ENCODE assay signal across 25 cellular contexts in genomic region chr17:8623591-8623990, GRCh38. TPM values are rescaled to one million over a fixed set of nuclear protein-coding genes. Genes with fewer than 3 reads are reported as not detected.
DNase-seq lines count a peak whose midpoint lies in the region; ATAC-seq and TF ChIP-seq lines count a peak whose summit lies in the region.
"Had no signal": no experiment of that assay in that cellular context is flagged by ENCODE, and none has a peak within 500 bp of the region (broad histone marks: within the 10 kb centered on the region; RNA-seq: fewer than 3 reads in every experiment).

No MANE protein-coding gene starts in this region.

- H3K4me3 Mint-ChIP-seq in WTC11: no peak overlapping the region
- H3K4me3 Mint-ChIP-seq: activated naive CD4-positive, alpha-beta T cell treated with anti-CD3 and anti-CD28 coated beads for 36 hours; activated T-cell treated with anti-CD3 and anti-CD28 coated beads, Interleukin-2, amount 50 U/mL, for 4 hours; IgD-negative memory B cell; nephron; stimulated activated naive CD8-positive, alpha-beta T cell treated with anti-CD3 and anti-CD28 coated beads, Interleukin-15, Interleukin-2, amounts not matched to agents 100 ng/mL and 50 ng/mL, for 24 hours had no signal

- DNase-seq in AG09309 (ENCODE audit: low read depth): peak; percentile 25
- no peak for DNase-seq in WTC11 (ENCODE audit: low spot score)
- peak; percentile 40 for DNase-seq in fibroblast of pulmonary artery (ENCODE audit: low read depth)
- peak in 1 of 2 donors; percentile 30 for DNase-seq in trophoblast cell
- DNase-seq in iPS-NIHi11 (ENCODE audit: low spot score): no peak
- DNase-seq in right atrium auricular region (ENCODE audit: low spot score): no peak
- DNase-seq in OCI-M2 (lab: John Stamatoyannopoulos, UW; ENCODE audit: unreplicated experiment): no peak
- DNase-seq: activated CD8-positive, alpha-beta memory T cell treated with anti-CD3 and anti-CD28 coated beads for 24 hours; activated naive CD4-positive, alpha-beta T cell treated with anti-CD3 and anti-CD28 coated beads for 36 hours; activated T-cell treated with anti-CD3 and anti-CD28 coated beads, Interleukin-2, amount 50 U/mL, for 4 hours; dorsolateral prefrontal cortex; gastrocnemius medialis; left colon; mesendoderm; NCI-H69; psoas muscle; spleen; stimulated activated CD4-positive, alpha-beta T cell treated with anti-CD3 and anti-CD28 coated beads, Interleukin-4, amount 100 ng/mL, for 24 hours; upper lobe of right lung had no signal

- no peak overlapping the region for H2BK5ac ChIP-seq in trophoblast cell (ENCODE audit: low read depth, low read length, poor library complexity)

- H3K36me3 Mint-ChIP-seq in WTC11: peaks cover 37% of the 10 kb centered on the region
- H3K36me3 Mint-ChIP-seq: CD14-positive monocyte had no signal

- H3K4me3 ChIP-seq in AG09309 (ENCODE audit: control insufficient read depth, low read depth, low read length) (no peak overlapping the region), fibroblast of pulmonary artery (replicated peaks; ENCODE audit: low read depth, low read length) (no peak overlapping the region), trophoblast cell (ENCODE audit: low read depth, low read length) (no peak overlapping the region), right atrium auricular region (no peak overlapping the region)
- H3K4me3 ChIP-seq: A549, dorsolateral prefrontal cortex, gastrocnemius medialis, psoas muscle, spleen, upper lobe of right lung had no signal

- no peak overlapping the region for H3K14ac ChIP-seq in trophoblast cell (ENCODE audit: low read length)

- ATAC-seq in WTC11 (no peak), HG02852 (IDR thresholded peaks at IDR 0.05; ENCODE audit: unreplicated experiment) (no peak)
- ATAC-seq: A549; activated T-cell treated with anti-CD3 and anti-CD28 coated beads, Interleukin-2, amount 50 U/mL, for 4 hours; gastrocnemius medialis; left colon; psoas muscle; upper lobe of right lung had no signal

- H3K4me1 Mint-ChIP-seq in WTC11: peaks cover 45% of the 10 kb centered on the region

- peaks cover 17% of the 10 kb centered on the region for H3K79me2 ChIP-seq in trophoblast cell (ENCODE audit: control insufficient read depth, insufficient read depth, low read length, poor library complexity)

- H3K9me3 ChIP-seq in trophoblast cell (ENCODE audit: insufficient read depth, low read depth, low read length): no peaks in the 10 kb centered on the region
- no peaks in the 10 kb centered on the region for H3K9me3 ChIP-seq in right atrium auricular region
- H3K9me3 ChIP-seq: A549, gastrocnemius medialis, psoas muscle, spleen, upper lobe of right lung had no signal

- H3K27ac Mint-ChIP-seq in WTC11: peak overlapping the region; percentile 81
- H3K27ac Mint-ChIP-seq: activated naive CD4-positive, alpha-beta T cell treated with anti-CD3 and anti-CD28 coated beads for 36 hours; CD14-positive monocyte; IgD-negative memory B cell; stimulated activated naive CD8-positive, alpha-beta T cell treated with anti-CD3 and anti-CD28 coated beads, Interleukin-15, Interleukin-2, amounts not matched to agents 100 ng/mL and 50 ng/mL, for 24 hours had no signal

- H2BK12ac ChIP-seq in trophoblast cell (ENCODE audit: low read length): no peak overlapping the region

- TF ChIP-seq CTCF in AG09309 (IDR thresholded peaks at IDR 0.05; ENCODE audit: control insufficient read depth, insufficient read depth, low read depth, low read length, missing control alignments) (no peak), WTC11 (IDR thresholded peaks at IDR 0.05) (no peak), fibroblast of pulmonary artery (IDR thresholded peaks at IDR 0.05; ENCODE audit: low read length, missing control alignments) (no peak), right atrium auricular region (IDR thresholded peaks at IDR 0.05) (no peak)

- no CpG with 5 or more reads among the region's 2 CpGs for WGBS in trophoblast cell (ENCODE audit: extremely low coverage, insufficient coverage, insufficient read length)

- H4K8ac ChIP-seq in trophoblast cell (ENCODE audit: low read depth, low read length): no peak overlapping the region

- CTCF ChIA-PET in WTC11 (lab: Charles Lee): no interaction called here

- no peak overlapping the region for H4K12ac ChIP-seq in trophoblast cell (ENCODE audit: low read depth, low read length)

- H3K9me3 Mint-ChIP-seq in WTC11: no peaks in the 10 kb centered on the region
- H3K9me3 Mint-ChIP-seq: activated naive CD4-positive, alpha-beta T cell treated with anti-CD3 and anti-CD28 coated beads for 36 hours; activated T-cell treated with anti-CD3 and anti-CD28 coated beads, Interleukin-2, amount 50 U/mL, for 4 hours; nephron; stimulated activated naive CD8-positive, alpha-beta T cell treated with anti-CD3 and anti-CD28 coated beads, Interleukin-15, Interleukin-2, amounts not matched to agents 100 ng/mL and 50 ng/mL, for 24 hours had no signal

- no peak overlapping the region for H2AFZ ChIP-seq in trophoblast cell (ENCODE audit: insufficient read depth, low read length, poor library complexity)

- no peak overlapping the region for H3K27ac ChIP-seq in trophoblast cell (ENCODE audit: low read depth, low read length)
- no peak overlapping the region for H3K27ac ChIP-seq in right atrium auricular region
- H3K27ac ChIP-seq: A549, dorsolateral prefrontal cortex, gastrocnemius medialis, psoas muscle, spleen, upper lobe of right lung had no signal

- peak overlapping the region; percentile 44 for H3K4me2 ChIP-seq in trophoblast cell (ENCODE audit: low read length)
- H3K4me2 ChIP-seq: A549 had no signal

- H2BK120ac ChIP-seq in trophoblast cell (ENCODE audit: insufficient read depth, low read length, poor library complexity): no peak overlapping the region

- no peak overlapping the region for H3K18ac ChIP-seq in trophoblast cell (ENCODE audit: low read length)

- H3K27me3 ChIP-seq in trophoblast cell (ENCODE audit: insufficient read depth, low read length) (no peaks in the 10 kb centered on the region), right atrium auricular region (no peaks in the 10 kb centered on the region)
- H3K27me3 ChIP-seq: dorsolateral prefrontal cortex, gastrocnemius medialis had no signal

- no peak overlapping the region for H3K23ac ChIP-seq in trophoblast cell (ENCODE audit: low read length)

- H3K4ac ChIP-seq in trophoblast cell (ENCODE audit: low read depth, low read length): peak overlapping the region; percentile 96

- no peak overlapping the region for H2AK5ac ChIP-seq in trophoblast cell (ENCODE audit: low read length)

- no peaks in the 10 kb centered on the region for H3K79me1 ChIP-seq in trophoblast cell (ENCODE audit: low read length)

- H4K91ac ChIP-seq in trophoblast cell (ENCODE audit: low read depth, low read length): no peak overlapping the region

- POLR2A ChIA-PET in WTC11 (lab: Charles Lee): no interaction called here

- no peaks in the 10 kb centered on the region for H3K27me3 Mint-ChIP-seq in WTC11 (ENCODE audit: low read depth)

- H3K9ac ChIP-seq in trophoblast cell (ENCODE audit: low read length): no peak overlapping the region

- H3K4me1 ChIP-seq in trophoblast cell (ENCODE audit: control insufficient read depth in 1 of 2, insufficient read depth in 2 of 2, low read length in 2 of 2): peaks cover 10 to 14% of the 10 kb centered on the region in 2 experiments
- peaks cover 0 to 31% of the 10 kb centered on the region in 2 donors for H3K4me1 ChIP-seq in right atrium auricular region
- H3K4me1 ChIP-seq: gastrocnemius medialis, psoas muscle, spleen, upper lobe of right lung had no signal

- H3K36me3 ChIP-seq in trophoblast cell (ENCODE audit: control insufficient read depth in 1 of 2, insufficient read depth in 2 of 2, low read length in 2 of 2): peaks cover 7 to 16% of the 10 kb centered on the region in 2 experiments
- peaks cover 8% of the 10 kb centered on the region for H3K36me3 ChIP-seq in right atrium auricular region
- H3K36me3 ChIP-seq: spleen, upper lobe of right lung had no signal

TF ChIP-seq in WTC11, 78 proteins besides CTCF, POLR2A, EP300 and RAD21:
- TF ChIP-seq NFATC4 (CRISPR knock-in tag; IDR thresholded peaks at IDR 0.05) (no peak), JUN (CRISPR knock-in tag; IDR thresholded peaks at IDR 0.05) (no peak), ZNF317 (CRISPR knock-in tag; IDR thresholded peaks at IDR 0.05; ENCODE audit: borderline replicate concordance, low read depth) (no peak)
- TF ChIP-seq, protein P1, sequence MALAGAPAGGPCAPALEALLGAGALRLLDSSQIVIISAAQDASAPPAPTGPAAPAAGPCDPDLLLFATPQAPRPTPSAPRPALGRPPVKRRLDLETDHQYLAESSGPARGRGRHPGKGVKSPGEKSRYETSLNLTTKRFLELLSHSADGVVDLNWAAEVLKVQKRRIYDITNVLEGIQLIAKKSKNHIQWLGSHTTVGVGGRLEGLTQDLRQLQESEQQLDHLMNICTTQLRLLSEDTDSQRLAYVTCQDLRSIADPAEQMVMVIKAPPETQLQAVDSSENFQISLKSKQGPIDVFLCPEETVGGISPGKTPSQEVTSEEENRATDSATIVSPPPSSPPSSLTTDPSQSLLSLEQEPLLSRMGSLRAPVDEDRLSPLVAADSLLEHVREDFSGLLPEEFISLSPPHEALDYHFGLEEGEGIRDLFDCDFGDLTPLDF (CRISPR knock-in tag; IDR thresholded peaks at IDR 0.05): no peak

RNA-seq across cellular contexts. Expression of gene MYH10, which starts 6.9 kb away (rescaled TPM):
- total RNA-seq in WTC11 (2021) (226 to 236 TPM (median 231 TPM) in 3 replicates), right atrium auricular region (10 to 100 TPM; 48.9 to 49.1 TPM)
- polyA plus RNA-seq in trophoblast cell (2013): 132 and 148 TPM in 2 replicates

Comparison
In these comparisons a context has a peak if more than half of its experiments do, and no peak if none do; other contexts are left out.
1. DNase-seq: peak in AG09309 (single experiment) and fibroblast of pulmonary artery (single experiment); none in WTC11 (single experiment), iPS-NIHi11 (single experiment), right atrium auricular region (single experiment) and OCI-M2 (single experiment).